In genomic region chr7:78039791-78040776, GRCh38 we compare ENCODE assay signal across 8 cellular contexts.
DNase-seq lines count a peak whose midpoint lies in the region; ATAC-seq and TF ChIP-seq lines count a peak whose summit lies in the region.

No MANE protein-coding gene starts in this region.

- no peak overlapping the region for H3K27ac ChIP-seq in brain microvascular endothelial cell
- no peak overlapping the region for H3K27ac ChIP-seq in MM.1S (ENCODE audit: low read length)

- H3K36me3 Mint-ChIP-seq in activated T-helper 1 cell treated with anti-CD3 and anti-CD28 coated beads, Interleukin-12 subunit alpha, Interleukin-12 subunit beta, Interleukin-2, Interleukin-4 antibody, amounts not matched to agents 30 ng/mL and 10 ng/mL and 1 ng/mL, durations not matched to agents 14 hours and 24 hours and 36 hours (ENCODE audit: low read depth), result no peaks in the 10 kb centered on the region
- H3K36me3 Mint-ChIP-seq in memory B cell, result no peaks in the 10 kb centered on the region

- H3K9me2 ChIP-seq in MM.1S (replicated peaks; ENCODE audit: insufficient read depth, low read length), result no peaks in the 10 kb centered on the region

- H3K9me3 Mint-ChIP-seq in activated T-helper 1 cell treated with anti-CD3 and anti-CD28 coated beads, Interleukin-12 subunit alpha, Interleukin-12 subunit beta, Interleukin-2, Interleukin-4 antibody, amounts not matched to agents 30 ng/mL and 10 ng/mL and 1 ng/mL, durations not matched to agents 14 hours and 24 hours and 36 hours, result no peaks in the 10 kb centered on the region
- H3K9me3 Mint-ChIP-seq in memory B cell, result no peaks in the 10 kb centered on the region

- H3K79me2 ChIP-seq in MM.1S (ENCODE audit: low read length), result no peaks in the 10 kb centered on the region

- H3K27me3 ChIP-seq in brain microvascular endothelial cell (replicated peaks) (no peaks in the 10 kb centered on the region), MM.1S (replicated peaks; ENCODE audit: insufficient read depth, low read length) (no peaks in the 10 kb centered on the region)

- no peak overlapping the region for H3K4me3 Mint-ChIP-seq in activated T-helper 1 cell treated with anti-CD3 and anti-CD28 coated beads, Interleukin-12 subunit alpha, Interleukin-12 subunit beta, Interleukin-2, Interleukin-4 antibody, amounts not matched to agents 30 ng/mL and 10 ng/mL and 1 ng/mL, durations not matched to agents 14 hours and 24 hours and 36 hours
- H3K4me3 Mint-ChIP-seq in memory B cell, result no peak overlapping the region

- H3F3A ChIP-seq in MM.1S (ENCODE audit: insufficient read depth, low read length), result no peaks in the 10 kb centered on the region

- intact Hi-C loops in activated T-helper 1 cell treated with anti-CD3 and anti-CD28 coated beads, Interleukin-12 subunit alpha, Interleukin-12 subunit beta, Interleukin-2, Interleukin-4 antibody, amounts not matched to agents 30 ng/mL and 10 ng/mL and 1 ng/mL, durations not matched to agents 14 hours and 24 hours and 36 hours (cut with micrococcal nuclease), result loop anchor here (1.0 to 5.0 kb wide), 2 partner anchors 20 to 383 kb away; no protein-coding TSS in a partner anchor

- no peaks in the 10 kb centered on the region for H3K4me1 Mint-ChIP-seq in activated T-helper 1 cell treated with anti-CD3 and anti-CD28 coated beads, Interleukin-12 subunit alpha, Interleukin-12 subunit beta, Interleukin-2, Interleukin-4 antibody, amounts not matched to agents 30 ng/mL and 10 ng/mL and 1 ng/mL, durations not matched to agents 14 hours and 24 hours and 36 hours (ENCODE audit: low read depth)
- H3K4me1 Mint-ChIP-seq in memory B cell, result peaks cover 2% of the 10 kb centered on the region

- no peaks in the 10 kb centered on the region for H4K20me1 ChIP-seq in MM.1S (ENCODE audit: insufficient read depth, low read length)

- no peak overlapping the region for H3K27ac Mint-ChIP-seq in activated T-helper 1 cell treated with anti-CD3 and anti-CD28 coated beads, Interleukin-12 subunit alpha, Interleukin-12 subunit beta, Interleukin-2, Interleukin-4 antibody, amounts not matched to agents 30 ng/mL and 10 ng/mL and 1 ng/mL, durations not matched to agents 14 hours and 24 hours and 36 hours
- H3K27ac Mint-ChIP-seq in memory B cell, result no peak overlapping the region

- H3K9me3 ChIP-seq in MM.1S (replicated peaks; ENCODE audit: insufficient read depth, low read length), result no peaks in the 10 kb centered on the region

- ATAC-seq in HG02973 (IDR thresholded peaks at IDR 0.05; ENCODE audit: unreplicated experiment), result peak; percentile 83
- peak; percentile 62 for ATAC-seq in memory B cell (ENCODE audit: low read depth)

- H3K9ac ChIP-seq in MM.1S (ENCODE audit: low read length), result no peak overlapping the region

- DNase-seq in activated T-helper 1 cell treated with Interleukin-2 at 50 U/mL for 16 hours (ENCODE audit: low read depth) (peak; percentile 35), SK-MEL-5 (ENCODE audit: low read depth, low spot score) (peak; percentile 50), brain microvascular endothelial cell (no peak), memory B cell (ENCODE audit: low spot score in 2 of 2) (peak; percentile 30 to 41), MM.1S (no peak), GOT3 (lab: John Stamatoyannopoulos, UW) (no peak)
- no peak for DNase-seq in activated T-helper 1 cell treated with anti-CD3 and anti-CD28 coated beads, Interleukin-12 subunit alpha, Interleukin-12 subunit beta, Interleukin-2, Interleukin-4 antibody, amounts not matched to agents 30 ng/mL and 10 ng/mL and 1 ng/mL, durations not matched to agents 14 hours and 24 hours and 36 hours (ENCODE audit: low spot score)

- no peak overlapping the region for H2AFZ ChIP-seq in MM.1S (ENCODE audit: low read length)

- TF ChIP-seq CTCF in brain microvascular endothelial cell (IDR thresholded peaks at IDR 0.05; ENCODE audit: low read depth, low read length, missing control alignments), result peak; percentile 46
- no peak; the same call in 1 of the 2 replicates for TF ChIP-seq CTCF in MM.1S (IDR thresholded peaks at IDR 0.05; ENCODE audit: low read length)

- H3K36me3 ChIP-seq in brain microvascular endothelial cell (replicated peaks), result no peaks in the 10 kb centered on the region
- no peaks in the 10 kb centered on the region for H3K36me3 ChIP-seq in MM.1S (replicated peaks; ENCODE audit: insufficient read depth, low read length)

- no peak overlapping the region for H3K4me2 ChIP-seq in MM.1S (ENCODE audit: low read depth, low read length)

- H3K4me3 ChIP-seq in brain microvascular endothelial cell (ENCODE audit: low read depth, low read length) (no peak overlapping the region), MM.1S (ENCODE audit: low read length) (no peak overlapping the region)

- in situ Hi-C loops in SK-MEL-5 (cut with HindIII; ENCODE audit: low pct_unique_long_range_greater_than_20kb, low sequenced_read_pairs) (no loop called here), brain microvascular endothelial cell (cut with HindIII; ENCODE audit: low pct_ligation_motif_present, low sequenced_read_pairs) (no loop called here)

- peaks cover 12% of the 10 kb centered on the region for H3K27me3 Mint-ChIP-seq in activated T-helper 1 cell treated with anti-CD3 and anti-CD28 coated beads, Interleukin-12 subunit alpha, Interleukin-12 subunit beta, Interleukin-2, Interleukin-4 antibody, amounts not matched to agents 30 ng/mL and 10 ng/mL and 1 ng/mL, durations not matched to agents 14 hours and 24 hours and 36 hours (ENCODE audit: insufficient read depth)
- peaks cover 4% of the 10 kb centered on the region for H3K27me3 Mint-ChIP-seq in memory B cell

- no peaks in the 10 kb centered on the region; the same call in 1 of the 2 replicates for H3K4me1 ChIP-seq in MM.1S (ENCODE audit: low read length)

Comparison
In these comparisons a context has a peak if more than half of its experiments do, and no peak if none do; other contexts are left out.
1. DNase-seq: peak in activated T-helper 1 cell treated with Interleukin-2 at 50 U/mL for 16 hours (single experiment), SK-MEL-5 (single experiment) and memory B cell (2 of 2); none in activated T-helper 1 cell treated with anti-CD3 and anti-CD28 coated beads, Interleukin-12 subunit alpha, Interleukin-12 subunit beta, Interleukin-2, Interleukin-4 antibody, amounts not matched to agents 30 ng/mL and 10 ng/mL and 1 ng/mL, durations not matched to agents 14 hours and 24 hours and 36 hours (single experiment), brain microvascular endothelial cell (single experiment), MM.1S (single experiment) and GOT3 (single experiment).